Comparison of ENCODE assay signal across 20 cellular contexts in genomic region chr10:52853704-52854103, GRCh38.
A peak's percentile ranks its signal among the peaks of the same experiment; 100 is the strongest.
DNase-seq lines count a peak whose midpoint lies in the region; ATAC-seq, FAIRE-seq and TF ChIP-seq lines count a peak whose summit lies in the region.
"Had no signal": no experiment of that assay in that cellular context is flagged by ENCODE, and none has a peak within 500 bp of the region (broad histone marks: within the 10 kb centered on the region; RNA-seq: fewer than 3 reads in every experiment).

No MANE protein-coding gene starts in this region.

- no peak overlapping the region for H3K27ac ChIP-seq in GM12878 (ENCODE audit: control insufficient read depth, insufficient read depth)
- H3K27ac ChIP-seq: breast epithelium, SJCRH30 had no signal

- H3K4me1 Mint-ChIP-seq in immature natural killer cell, result no peaks in the 10 kb centered on the region

- no peak overlapping the region for H3K27ac Mint-ChIP-seq in immature natural killer cell

- no peaks in the 10 kb centered on the region for H3K36me3 ChIP-seq in GM12878 (ENCODE audit: control insufficient read depth in 2 of 2, insufficient read depth in 2 of 2, low read length in 1 of 2)
- H3K36me3 ChIP-seq: BE2C, breast epithelium, MG63, SJCRH30 had no signal

- SMC1A ChIA-PET in GM12878 (lab: Charles Lee; ENCODE audit: uncharacterized antibody, unreplicated experiment), result no interaction called here

- H3K27me3 Mint-ChIP-seq in immature natural killer cell (ENCODE audit: low read depth in 3 of 3), result no peaks in the 10 kb centered on the region

- no peaks in the 10 kb centered on the region for H3K79me2 ChIP-seq in GM12878 (ENCODE audit: control insufficient read depth, insufficient read depth, low read length)

- H3K4me1 ChIP-seq in GM12878 (ENCODE audit: control insufficient read depth, insufficient read depth, low read length), result no peaks in the 10 kb centered on the region
- H3K4me1 ChIP-seq: BE2C, breast epithelium, SJCRH30 had no signal

- CTCF ChIA-PET in GM12878 (lab: Yijun Ruan, JAX), result interaction anchor here (1.0 to 1.2 kb wide), 2 partner anchors 9 to 36 kb away, joined by 3 to 5 read pairs; no protein-coding TSS in a partner anchor

- H3K4me3 ChIP-seq in GM12878, result no peak overlapping the region
- H3K4me3 ChIP-seq: breast epithelium, MG63, SJCRH30 had no signal

- FAIRE-seq in GM12878 (lab: Jason Lieb, UNC), result no peak

- H3K36me3 Mint-ChIP-seq in immature natural killer cell, result no peaks in the 10 kb centered on the region

- no peaks in the 10 kb centered on the region for H4K20me1 ChIP-seq in GM12878 (ENCODE audit: control insufficient read depth, insufficient read depth)

- no peak overlapping the region for H2AFZ ChIP-seq in GM12878 (ENCODE audit: control insufficient read depth, low read depth, low read length)

- H3K27me3 ChIP-seq in GM12878 (replicated peaks in 1 of 2; ENCODE audit: control insufficient read depth in 2 of 2, insufficient read depth in 2 of 2, low read length in 1 of 2), result no peaks in the 10 kb centered on the region
- H3K27me3 ChIP-seq: BE2C, breast epithelium, MG63, SJCRH30 had no signal

- no peak for TF ChIP-seq RAD21 in GM12878 (IDR thresholded peaks at IDR 0.05; ENCODE audit: insufficient read depth, low read depth, low read length)

- BruUV-seq in GM12878 (replicated peaks; lab: Mats Ljungman, UMichigan), result no TSS peak

- H3K9ac ChIP-seq in GM12878 (ENCODE audit: control insufficient read depth, insufficient read depth, low read length), result no peak overlapping the region

- peak; percentile 80 for ATAC-seq in GM19023 (IDR thresholded peaks at IDR 0.05; ENCODE audit: unreplicated experiment)
- ATAC-seq in GM21529 (IDR thresholded peaks at IDR 0.05; ENCODE audit: unreplicated experiment), result peak; percentile 93
- ATAC-seq in HG03066 (IDR thresholded peaks at IDR 0.05; ENCODE audit: low read depth, unreplicated experiment), result peak; percentile 72
- peak; percentile 87 for ATAC-seq in GM12878
- ATAC-seq: esophagus mucosa had no signal

- WGBS in GM12878 (ENCODE audit: insufficient coverage, insufficient replicate concordance, low lambda C conversion rate, missing lambda C conversion rate), result 22% methylated on average over 4 of the region's 4 CpGs

- DNase-seq in GM12878 (ENCODE audit: low read depth, low spot score) (no peak), HuH-7 (ENCODE audit: low spot score) (no peak), immature natural killer cell (no peak), EL (no peak)
- DNase-seq: activated CD4-positive, CD25-positive, alpha-beta regulatory T cell; BE2C; dermis blood vessel endothelial cell; GF-D8; IMR-90; MG63; midbrain; NCI-H1694; NCI-H510A treated with DMSO at 0.1 percent for 48 hours; SJCRH30 had no signal

- no peak for TF ChIP-seq EP300 in GM12878 (IDR thresholded peaks at IDR 0.05; ENCODE audit: borderline replicate concordance in 1 of 2, control insufficient read depth in 1 of 2, low read depth in 2 of 2, low read length in 2 of 2)

- H3K4me2 ChIP-seq in GM12878 (ENCODE audit: control insufficient read depth, insufficient read depth), result no peak overlapping the region

- no peaks in the 10 kb centered on the region for H3K9me3 ChIP-seq in GM12878 (replicated peaks; ENCODE audit: control insufficient read depth, insufficient read depth, low read length)
- H3K9me3 ChIP-seq: BE2C, breast epithelium, MG63, SJCRH30 had no signal

- POLR2A ChIA-PET in GM12878 (lab: Charles Lee), result no interaction called here

- H3K9me3 Mint-ChIP-seq in immature natural killer cell, result peaks cover 4 to 18% (median 8%) of the 10 kb centered on the region in 6 donors

- H3K4me3 Mint-ChIP-seq in immature natural killer cell, result no peak overlapping the region
- H3K4me3 Mint-ChIP-seq: neural crest cell had no signal

- TF ChIP-seq POLR2A in GM12878 (IDR thresholded peaks at IDR 0.05; ENCODE audit: low read depth, low read length), result no peak

- in situ Hi-C loops in GM12878 (cut with MboI), result no loop called here

- RAD21 ChIA-PET in GM12878 (lab: Charles Lee; ENCODE audit: unreplicated experiment), result no interaction called here

- TF ChIP-seq CTCF in GM12878 (IDR thresholded peaks at IDR 0.05 in 2 of 3, conservative IDR thresholded peaks at IDR 0.05 in 1 of 3; ENCODE audit: control insufficient read depth in 2 of 3, extremely low read depth in 1 of 3, insufficient read depth in 1 of 3, low read depth in 3 of 3, low read length in 3 of 3), result no peak

- intact Hi-C loops in GM12878 (cut with micrococcal nuclease; ENCODE audit: unreplicated experiment), result no loop called here

TF ChIP-seq in GM12878, 131 proteins besides CTCF, POLR2A, EP300 and RAD21:
- peak; percentile 17; the same call in 1 of the 2 replicates for TF ChIP-seq JUNB (IDR thresholded peaks at IDR 0.05)
- no peak for TF ChIP-seq CEBPZ (IDR thresholded peaks at IDR 0.05; ENCODE audit: low read depth, low read length)
- TF ChIP-seq, protein P1, sequence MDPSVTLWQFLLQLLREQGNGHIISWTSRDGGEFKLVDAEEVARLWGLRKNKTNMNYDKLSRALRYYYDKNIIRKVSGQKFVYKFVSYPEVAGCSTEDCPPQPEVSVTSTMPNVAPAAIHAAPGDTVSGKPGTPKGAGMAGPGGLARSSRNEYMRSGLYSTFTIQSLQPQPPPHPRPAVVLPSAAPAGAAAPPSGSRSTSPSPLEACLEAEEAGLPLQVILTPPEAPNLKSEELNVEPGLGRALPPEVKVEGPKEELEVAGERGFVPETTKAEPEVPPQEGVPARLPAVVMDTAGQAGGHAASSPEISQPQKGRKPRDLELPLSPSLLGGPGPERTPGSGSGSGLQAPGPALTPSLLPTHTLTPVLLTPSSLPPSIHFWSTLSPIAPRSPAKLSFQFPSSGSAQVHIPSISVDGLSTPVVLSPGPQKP (IDR thresholded peaks at IDR 0.05; ENCODE audit: low read depth, low read length), result no peak
- TF ChIP-seq NR2F1 (conservative IDR thresholded peaks at IDR 0.05), result 0 out of 2 replicates have a peak, but pooled peaks have one; percentile 25
